13 cellular contexts compared by ENCODE assay signal in genomic region chr2:134946073-134946472, GRCh38. TPM values are rescaled to one million over a fixed set of nuclear protein-coding genes. Genes with fewer than 3 reads are reported as not detected.
A peak's percentile ranks its signal among the peaks of the same experiment; 100 is the strongest.
DNase-seq lines count a peak whose midpoint lies in the region; ATAC-seq, FAIRE-seq and TF ChIP-seq lines count a peak whose summit lies in the region.
"Had no signal": no experiment of that assay in that cellular context is flagged by ENCODE, and none has a peak within 500 bp of the region (broad histone marks: within the 10 kb centered on the region; RNA-seq: fewer than 3 reads in every experiment).

No MANE protein-coding gene starts in this region.

- no peaks in the 10 kb centered on the region for H3K27me3 ChIP-seq in CD4-positive, alpha-beta T cell (ENCODE audit: control insufficient read depth, insufficient read depth, low read length)

- intact Hi-C loops in CD4-positive, alpha-beta T cell (cut with DNase I, micrococcal nuclease), result no loop called here

- H3K9me3 ChIP-seq in CD4-positive, alpha-beta T cell (ENCODE audit: control insufficient read depth, low read length), result no peaks in the 10 kb centered on the region

- no peak for TF ChIP-seq CTCF in mesothelial cell of epicardium (IDR thresholded peaks at IDR 0.05; ENCODE audit: unreplicated experiment)
- TF ChIP-seq CTCF in WTC11 (IDR thresholded peaks at IDR 0.05), result no peak
- TF ChIP-seq CTCF in CD4-positive, alpha-beta T cell (IDR thresholded peaks at IDR 0.05), result no peak

- peaks cover 20% of the 10 kb centered on the region for H3K36me3 Mint-ChIP-seq in activated naive CD4-positive, alpha-beta T cell treated with anti-CD3 and anti-CD28 coated beads, Interleukin-2, amount 50 U/mL, for 24 hours
- H3K36me3 Mint-ChIP-seq in activated naive CD4-positive, alpha-beta T cell treated with anti-CD3 and anti-CD28 coated beads, Interleukin-2, amount 50 U/mL, for 72 hours, result peaks cover 0 to 33% of the 10 kb centered on the region in 2 donors
- peaks cover 43% of the 10 kb centered on the region for H3K36me3 Mint-ChIP-seq in activated naive CD8-positive, alpha-beta T cell treated with anti-CD3 and anti-CD28 coated beads for 36 hours
- H3K36me3 Mint-ChIP-seq in mesothelial cell of epicardium, result peaks cover 33% of the 10 kb centered on the region
- H3K36me3 Mint-ChIP-seq in WTC11, result peaks cover 40% of the 10 kb centered on the region
- H3K36me3 Mint-ChIP-seq in CD4-positive, alpha-beta T cell (ENCODE audit: low read depth), result peaks cover 83% of the 10 kb centered on the region

- DNase-seq in activated naive CD4-positive, alpha-beta T cell treated with anti-CD3 and anti-CD28 coated beads, Interleukin-2, amount 50 U/mL, for 72 hours (ENCODE audit: low spot score in 2 of 2), result no peak
- DNase-seq in GM12891 (ENCODE audit: insufficient read length, low spot score), result no peak
- no peak for DNase-seq in activated naive CD8-positive, alpha-beta T cell treated with anti-CD3 and anti-CD28 coated beads for 36 hours
- DNase-seq in mesothelial cell of epicardium (ENCODE audit: low spot score in 2 of 2, unreplicated experiment in 2 of 2), result no peak
- DNase-seq in WTC11 (ENCODE audit: low spot score), result no peak
- no peak for DNase-seq in SHP77 (lab: John Stamatoyannopoulos, UW)
- no peak for DNase-seq in CD4-positive, alpha-beta T cell
- DNase-seq: DMS79, HCEC 1CT had no signal

- no peaks in the 10 kb centered on the region for H3K9me3 Mint-ChIP-seq in activated naive CD4-positive, alpha-beta T cell treated with anti-CD3 and anti-CD28 coated beads, Interleukin-2, amount 50 U/mL, for 24 hours
- H3K9me3 Mint-ChIP-seq in activated naive CD4-positive, alpha-beta T cell treated with anti-CD3 and anti-CD28 coated beads, Interleukin-2, amount 50 U/mL, for 72 hours, result no peaks in the 10 kb centered on the region
- no peaks in the 10 kb centered on the region for H3K9me3 Mint-ChIP-seq in activated naive CD8-positive, alpha-beta T cell treated with anti-CD3 and anti-CD28 coated beads for 36 hours
- H3K9me3 Mint-ChIP-seq in mesothelial cell of epicardium, result no peaks in the 10 kb centered on the region
- no peaks in the 10 kb centered on the region for H3K9me3 Mint-ChIP-seq in WTC11
- no peaks in the 10 kb centered on the region for H3K9me3 Mint-ChIP-seq in CD4-positive, alpha-beta T cell
- H3K9me3 Mint-ChIP-seq: CD14-positive monocyte had no signal

- no peak overlapping the region for H3K4me3 Mint-ChIP-seq in activated naive CD4-positive, alpha-beta T cell treated with anti-CD3 and anti-CD28 coated beads, Interleukin-2, amount 50 U/mL, for 24 hours
- no peak overlapping the region for H3K4me3 Mint-ChIP-seq in activated naive CD8-positive, alpha-beta T cell treated with anti-CD3 and anti-CD28 coated beads for 36 hours
- H3K4me3 Mint-ChIP-seq in mesothelial cell of epicardium (no peak overlapping the region), WTC11 (no peak overlapping the region)
- no peak overlapping the region for H3K4me3 Mint-ChIP-seq in CD4-positive, alpha-beta T cell
- H3K4me3 Mint-ChIP-seq: CD14-positive monocyte had no signal

- no peaks in the 10 kb centered on the region for H3K27me3 Mint-ChIP-seq in activated naive CD4-positive, alpha-beta T cell treated with anti-CD3 and anti-CD28 coated beads, Interleukin-2, amount 50 U/mL, for 24 hours
- no peaks in the 10 kb centered on the region for H3K27me3 Mint-ChIP-seq in activated naive CD8-positive, alpha-beta T cell treated with anti-CD3 and anti-CD28 coated beads for 36 hours
- H3K27me3 Mint-ChIP-seq in mesothelial cell of epicardium (ENCODE audit: low read depth) (no peaks in the 10 kb centered on the region), WTC11 (ENCODE audit: low read depth) (no peaks in the 10 kb centered on the region)
- no peaks in the 10 kb centered on the region for H3K27me3 Mint-ChIP-seq in CD4-positive, alpha-beta T cell

- no peak for TF ChIP-seq POLR2A in GM12891 (IDR thresholded peaks at IDR 0.05; ENCODE audit: low read depth, low read length)

- FAIRE-seq in GM12891 (lab: Jason Lieb, UNC), result peak; percentile 50
- FAIRE-seq: GM12878 had no signal

- CTCF ChIA-PET in WTC11 (lab: Charles Lee), result no interaction called here
- CTCF ChIA-PET in CD4-positive, alpha-beta T cell (lab: Charles Lee), result no interaction called here

- POLR2A ChIA-PET in WTC11 (lab: Charles Lee), result no interaction called here
- POLR2A ChIA-PET in CD4-positive, alpha-beta T cell (lab: Charles Lee), result no interaction called here

- peaks cover 48% of the 10 kb centered on the region for H3K4me1 Mint-ChIP-seq in activated naive CD4-positive, alpha-beta T cell treated with anti-CD3 and anti-CD28 coated beads, Interleukin-2, amount 50 U/mL, for 24 hours
- H3K4me1 Mint-ChIP-seq in activated naive CD8-positive, alpha-beta T cell treated with anti-CD3 and anti-CD28 coated beads for 36 hours, result peaks cover 50% of the 10 kb centered on the region
- H3K4me1 Mint-ChIP-seq in mesothelial cell of epicardium (no peaks in the 10 kb centered on the region), WTC11 (peaks cover 21% of the 10 kb centered on the region)
- H3K4me1 Mint-ChIP-seq in CD4-positive, alpha-beta T cell (ENCODE audit: low read depth), result peaks cover 43% of the 10 kb centered on the region

- no peak overlapping the region for H3K27ac ChIP-seq in CD4-positive, alpha-beta T cell (ENCODE audit: low read depth, low read length)
- H3K27ac ChIP-seq: 22Rv1 had no signal

- peak overlapping the region; percentile 46 for H3K27ac Mint-ChIP-seq in activated naive CD4-positive, alpha-beta T cell treated with anti-CD3 and anti-CD28 coated beads, Interleukin-2, amount 50 U/mL, for 24 hours
- H3K27ac Mint-ChIP-seq in activated naive CD4-positive, alpha-beta T cell treated with anti-CD3 and anti-CD28 coated beads, Interleukin-2, amount 50 U/mL, for 72 hours, result peak overlapping the region in 1 of 2 donors; percentile 1
- H3K27ac Mint-ChIP-seq in activated naive CD8-positive, alpha-beta T cell treated with anti-CD3 and anti-CD28 coated beads for 36 hours, result peak overlapping the region; percentile 15
- H3K27ac Mint-ChIP-seq in mesothelial cell of epicardium, result peak overlapping the region; percentile 25
- H3K27ac Mint-ChIP-seq in WTC11, result no peak overlapping the region
- no peak overlapping the region for H3K27ac Mint-ChIP-seq in CD4-positive, alpha-beta T cell

- ATAC-seq in activated naive CD4-positive, alpha-beta T cell treated with anti-CD3 and anti-CD28 coated beads, Interleukin-2, amount 50 U/mL, for 72 hours, result no peak
- ATAC-seq in WTC11, result no peak
- no peak for ATAC-seq in CD4-positive, alpha-beta T cell (ENCODE audit: poor library complexity)
- ATAC-seq: GM12878 had no signal

TF ChIP-seq in GM12891, 5 proteins besides CTCF, POLR2A, EP300 and RAD21:
- TF ChIP-seq PAX5 (IDR thresholded peaks at IDR 0.05; ENCODE audit: insufficient read depth, low read length, severe bottlenecking) (no peak), POU2F2 (IDR thresholded peaks at IDR 0.05; ENCODE audit: low read depth, low read length) (no peak), TAF1 (IDR thresholded peaks at IDR 0.05; ENCODE audit: low read depth, low read length) (no peak), POLR2AphosphoS5 (IDR thresholded peaks at IDR 0.05; ENCODE audit: low read depth, low read length) (no peak), SPI1 (IDR thresholded peaks at IDR 0.05; ENCODE audit: low read depth, low read length) (no peak)
TF ChIP-seq in GM12891: peak in this region for 0.

TF ChIP-seq in WTC11, 78 proteins besides CTCF, POLR2A, EP300 and RAD21 (continues in another document):
- TF ChIP-seq MAX (CRISPR knock-in tag; IDR thresholded peaks at IDR 0.05) (no peak), NFATC4 (CRISPR knock-in tag; IDR thresholded peaks at IDR 0.05) (no peak), ATF2 (CRISPR knock-in tag; IDR thresholded peaks at IDR 0.05; ENCODE audit: borderline replicate concordance, low read depth) (no peak), KAT7 (CRISPR knock-in tag; IDR thresholded peaks at IDR 0.05; ENCODE audit: borderline replicate concordance) (no peak), ZNF317 (CRISPR knock-in tag; IDR thresholded peaks at IDR 0.05; ENCODE audit: borderline replicate concordance, low read depth) (no peak), CREB1 (CRISPR knock-in tag; IDR thresholded peaks at IDR 0.05) (no peak), ZNF396 (CRISPR knock-in tag; IDR thresholded peaks at IDR 0.05; ENCODE audit: borderline replicate concordance) (no peak), SP1 (CRISPR knock-in tag; conservative IDR thresholded peaks at IDR 0.05) (no peak), ERG (CRISPR knock-in tag; IDR thresholded peaks at IDR 0.05) (no peak)

RNA-seq across cellular contexts. Expression of gene CCNT2, which starts 27.5 kb away (rescaled TPM):
- total RNA-seq in activated naive CD4-positive, alpha-beta T cell treated with anti-CD3 and anti-CD28 coated beads, Interleukin-2, amount 50 U/mL, for 72 hours, result 10 to 100 TPM; 34.0 to 40.2 TPM
- polyA plus RNA-seq in GM12891 (2012; ENCODE audit: low read depth, missing spikeins), result 10.1 TPM
- 10 to 100 TPM; 28.3 to 29.1 TPM for total RNA-seq in activated naive CD8-positive, alpha-beta T cell treated with anti-CD3 and anti-CD28 coated beads for 36 hours
- total RNA-seq in mesothelial cell of epicardium, result 70.0 to 70.5 TPM (median 70.3 TPM) in 3 replicates
- 38.1 to 42.3 TPM (median 39.2 TPM) in 3 replicates for total RNA-seq in WTC11 (2021)
- total RNA-seq in CD4-positive, alpha-beta T cell, result 10 to 100 TPM; 62.1 to 67.5 TPM

Comparison
In these comparisons a context has a peak if more than half of its experiments do, and no peak if none do; other contexts are left out.
1. H3K27ac Mint-ChIP-seq: peak in activated naive CD4-positive, alpha-beta T cell treated with anti-CD3 and anti-CD28 coated beads, Interleukin-2, amount 50 U/mL, for 24 hours (single experiment), activated naive CD8-positive, alpha-beta T cell treated with anti-CD3 and anti-CD28 coated beads for 36 hours (single experiment) and mesothelial cell of epicardium (single experiment); none in WTC11 (single experiment) and CD4-positive, alpha-beta T cell (single experiment).